Comparison of ENCODE assay signal across 24 cellular contexts in the genomic region with DNA sequence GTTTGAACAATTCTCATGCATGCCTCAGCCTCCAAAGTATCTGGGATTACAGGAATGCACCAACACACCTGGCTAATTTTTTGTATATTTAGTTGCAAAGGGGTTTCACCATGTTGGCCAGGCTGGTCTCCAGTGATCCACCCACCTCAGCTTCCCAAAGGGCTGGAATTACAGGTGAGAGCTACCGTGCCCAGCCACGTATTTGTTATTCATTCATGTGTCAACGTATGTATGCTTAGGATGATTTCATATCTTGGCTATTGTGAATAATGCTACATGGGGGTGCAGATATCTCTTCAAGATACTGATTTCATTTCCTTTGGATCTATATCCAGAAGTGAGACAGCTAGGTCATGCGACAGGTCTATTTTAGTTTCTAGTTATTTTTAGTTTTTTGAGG.
"Had no signal": no experiment of that assay in that cellular context is flagged by ENCODE, and none has a peak within 500 bp of the region (broad histone marks: within the 10 kb centered on the region; RNA-seq: fewer than 3 reads in every experiment).

No MANE protein-coding gene starts in this region.

- H3K27me3 ChIP-seq: ovary, suprapubic skin, tibial artery, upper lobe of right lung had no signal

- H3K27ac ChIP-seq: left ventricle myocardium inferior, ovary, prostate gland, skin epidermis, suprapubic skin, thoracic aorta, tibial artery, upper lobe of right lung had no signal

- H3K36me3 ChIP-seq: left ventricle myocardium inferior, ovary, prostate gland, suprapubic skin, thoracic aorta, tibial artery, upper lobe of right lung had no signal

- H3K4me3 ChIP-seq: left ventricle myocardium inferior, lung, ovary, prostate gland, skin epidermis, suprapubic skin, thoracic aorta, tibial artery, upper lobe of right lung had no signal

- FAIRE-seq: urothelium cell line had no signal

- DNase-seq: hypothalamus; islet precursor cell; left ventricle myocardium inferior; mesendoderm; naive B cell; natural killer cell; ovary; retina; right cardiac atrium; stimulated activated CD4-positive, alpha-beta T cell treated with anti-CD3 and anti-CD28 coated beads, Interleukin-4, amount 100 ng/mL, for 24 hours; stimulated activated naive CD4-positive, alpha-beta T cell; tibial artery; trophoblast cell; upper lobe of right lung had no signal

- ATAC-seq: natural killer cell; right cardiac atrium; sciatic nerve; stimulated activated effector memory CD8-positive, alpha-beta T cell treated with anti-CD3 and anti-CD28 coated beads, Interleukin-12 subunit alpha, Interleukin-12 subunit beta, amount 100 ng/mL, for 72 hours; upper lobe of right lung had no signal

- H3K4me1 Mint-ChIP-seq: mesothelial cell of epicardium; naive B cell; natural killer cell; stimulated activated effector memory CD8-positive, alpha-beta T cell treated with anti-CD3 and anti-CD28 coated beads, Interleukin-12 subunit alpha, Interleukin-12 subunit beta, amount 100 ng/mL, for 72 hours had no signal

- H3K4me3 Mint-ChIP-seq: mesothelial cell of epicardium; naive B cell; natural killer cell; stimulated activated effector memory CD8-positive, alpha-beta T cell treated with anti-CD3 and anti-CD28 coated beads, Interleukin-12 subunit alpha, Interleukin-12 subunit beta, amount 100 ng/mL, for 72 hours; stimulated activated naive CD8-positive, alpha-beta T cell treated with anti-CD3 and anti-CD28 coated beads, Interleukin-15, Interleukin-2, amounts not matched to agents 100 ng/mL and 50 ng/mL, for 24 hours had no signal

- H3K27ac Mint-ChIP-seq: mesothelial cell of epicardium; naive B cell; natural killer cell; stimulated activated effector memory CD8-positive, alpha-beta T cell treated with anti-CD3 and anti-CD28 coated beads, Interleukin-12 subunit alpha, Interleukin-12 subunit beta, amount 100 ng/mL, for 72 hours; stimulated activated naive CD8-positive, alpha-beta T cell treated with anti-CD3 and anti-CD28 coated beads, Interleukin-15, Interleukin-2, amounts not matched to agents 100 ng/mL and 50 ng/mL, for 24 hours had no signal

- H3K4me1 ChIP-seq: left ventricle myocardium inferior, prostate gland, suprapubic skin, tibial artery, upper lobe of right lung had no signal

- H3K9me3 Mint-ChIP-seq: stimulated activated effector memory CD8-positive, alpha-beta T cell treated with anti-CD3 and anti-CD28 coated beads, Interleukin-12 subunit alpha, Interleukin-12 subunit beta, amount 100 ng/mL, for 72 hours; stimulated activated naive CD8-positive, alpha-beta T cell treated with anti-CD3 and anti-CD28 coated beads, Interleukin-15, Interleukin-2, amounts not matched to agents 100 ng/mL and 50 ng/mL, for 24 hours had no signal

- H3K36me3 Mint-ChIP-seq: naive B cell; natural killer cell; stimulated activated effector memory CD8-positive, alpha-beta T cell treated with anti-CD3 and anti-CD28 coated beads, Interleukin-12 subunit alpha, Interleukin-12 subunit beta, amount 100 ng/mL, for 72 hours had no signal

- H3K9me3 ChIP-seq: ovary, prostate gland, suprapubic skin, thoracic aorta, tibial artery, upper lobe of right lung had no signal
